ENCODE assay signal across 19 cellular contexts in genomic region chr3:182436547-182436946, GRCh38.
DNase-seq lines count a peak whose midpoint lies in the region; ATAC-seq, FAIRE-seq and TF ChIP-seq lines count a peak whose summit lies in the region.
"Had no signal": no experiment of that assay in that cellular context is flagged by ENCODE, and none has a peak within 500 bp of the region (broad histone marks: within the 10 kb centered on the region; RNA-seq: fewer than 3 reads in every experiment).

No MANE protein-coding gene starts in this region.

- H4K20me1 ChIP-seq in K562 (replicated peaks; ENCODE audit: control insufficient read depth, insufficient read depth, low read length), result no peaks in the 10 kb centered on the region

- no peak for FAIRE-seq in K562 (lab: Jason Lieb, UNC)
- FAIRE-seq: H1, islet of Langerhans had no signal

- intact Hi-C loops in K562 (cut with micrococcal nuclease), result no loop called here

- H3K36me3 Mint-ChIP-seq in endodermal cell (ENCODE audit: low read depth), result no peaks in the 10 kb centered on the region
- H3K36me3 Mint-ChIP-seq: CD8-positive, alpha-beta memory T cell had no signal

- no peak overlapping the region for H3K4me3 ChIP-seq in K562
- no peak overlapping the region for H3K4me3 ChIP-seq in endodermal cell (ENCODE audit: low read length)
- H3K4me3 ChIP-seq: breast epithelium, hepatocyte had no signal

- no peaks in the 10 kb centered on the region for H3K4me1 Mint-ChIP-seq in endodermal cell
- H3K4me1 Mint-ChIP-seq: CD8-positive, alpha-beta memory T cell had no signal

- peak overlapping the region; percentile 43; the same call in 1 of the 2 replicates for H2AFZ ChIP-seq in K562 (ENCODE audit: low read depth, low read length)
- H2AFZ ChIP-seq: hepatocyte had no signal

- H3K27me3 ChIP-seq in K562 (ENCODE audit: control insufficient read depth in 2 of 2, insufficient read depth in 2 of 2, low read length in 2 of 2), result no peaks in the 10 kb centered on the region
- H3K27me3 ChIP-seq in endodermal cell (ENCODE audit: control insufficient read depth, insufficient read depth, low read length, poor library complexity, severe bottlenecking), result no peaks in the 10 kb centered on the region
- H3K27me3 ChIP-seq: breast epithelium, hepatocyte had no signal

- no peaks in the 10 kb centered on the region for H3K4me1 ChIP-seq in K562 (replicated peaks in 1 of 2; ENCODE audit: control insufficient read depth in 2 of 2, insufficient read depth in 2 of 2, low read length in 2 of 2)
- no peaks in the 10 kb centered on the region for H3K4me1 ChIP-seq in endodermal cell (ENCODE audit: control insufficient read depth, insufficient read depth, low read length)
- H3K4me1 ChIP-seq: breast epithelium had no signal

- H3K27ac Mint-ChIP-seq in endodermal cell, result no peak overlapping the region
- H3K27ac Mint-ChIP-seq: CD8-positive, alpha-beta memory T cell; T-helper 1 cell treated with Interleukin-12 subunit alpha and Interleukin-12 subunit beta and Interleukin-4 antibody, amounts not matched to agents 30 μg/mL and 1 μg/mL, for 36 hours had no signal

- 19% methylated on average over 6 of the region's 6 CpGs for WGBS in K562 (ENCODE audit: insufficient coverage, low coverage, missing lambda C conversion rate)
- WGBS in endodermal cell (ENCODE audit: insufficient coverage in 1 of 2, insufficient read length in 1 of 2), 2 experiments, result 89 to 94% methylated on average over 4 to 6 of the region's 6 CpGs

- no TSS peak for BruUV-seq in K562 (replicated peaks; lab: Mats Ljungman, UMichigan)

- ATAC-seq in K562, result no peak
- ATAC-seq in GM21381 (IDR thresholded peaks at IDR 0.05; ENCODE audit: unreplicated experiment), result no peak

- H3K4me2 ChIP-seq in K562 (ENCODE audit: insufficient read depth, low read length), result no peak overlapping the region
- H3K4me2 ChIP-seq: hepatocyte had no signal

- TF ChIP-seq RAD21 in K562 (CRISPR knock-in tag; conservative IDR thresholded peaks at IDR 0.05 in 1 of 2, IDR thresholded peaks at IDR 0.05 in 1 of 2), result no peak

- H3K9me3 ChIP-seq in K562 (replicated peaks; ENCODE audit: control insufficient read depth, insufficient read depth, low read depth, low read length), result no peaks in the 10 kb centered on the region
- no peaks in the 10 kb centered on the region for H3K9me3 ChIP-seq in endodermal cell (ENCODE audit: control insufficient read depth, low read length)
- H3K9me3 ChIP-seq: breast epithelium had no signal

- CTCF ChIA-PET in K562 (lab: Yijun Ruan, JAX; ENCODE audit: low intra/inter-chr PET ratio), result interaction anchor here (0.6 kb wide), 1 partner anchor 160 kb away, joined by 4 read pairs; no protein-coding TSS in a partner anchor

- H3K36me3 ChIP-seq in K562 (ENCODE audit: control insufficient read depth, insufficient read depth, low read length) (no peaks in the 10 kb centered on the region), endodermal cell (ENCODE audit: control insufficient read depth, insufficient read depth, low read length) (no peaks in the 10 kb centered on the region)
- H3K36me3 ChIP-seq: breast epithelium had no signal

- H3K27me3 Mint-ChIP-seq in endodermal cell (ENCODE audit: insufficient read depth), result no peaks in the 10 kb centered on the region

- no peak for TF ChIP-seq CTCF in K562 (IDR thresholded peaks at IDR 0.05 in 2 of 3, conservative IDR thresholded peaks at IDR 0.05 in 1 of 3; ENCODE audit: insufficient read depth in 2 of 3, low read depth in 1 of 3, low read length in 3 of 3)
- no peak for TF ChIP-seq CTCF in endodermal cell (conservative IDR thresholded peaks at IDR 0.05)

- H3K9me3 Mint-ChIP-seq in endodermal cell, result no peaks in the 10 kb centered on the region
- H3K9me3 Mint-ChIP-seq: CD8-positive, alpha-beta memory T cell; T-helper 1 cell treated with Interleukin-12 subunit alpha and Interleukin-12 subunit beta and Interleukin-4 antibody, amounts not matched to agents 30 μg/mL and 1 μg/mL, for 36 hours had no signal

- no peaks in the 10 kb centered on the region for H3K9me1 ChIP-seq in K562 (ENCODE audit: control insufficient read depth, insufficient read depth, low read length)

- DNase-seq in HPDE6-E6E7 (ENCODE audit: extremely low spot score), result peak; percentile 54
- DNase-seq in NCI-H187 treated with DMSO at 0.1 percent for 48 hours (lab: John Stamatoyannopoulos, UW), result peak; percentile 86
- DNase-seq in NCI-H345 treated with DMSO at 0.1 percent for 48 hours (lab: John Stamatoyannopoulos, UW; ENCODE audit: unreplicated experiment), result peak; percentile 84
- DNase-seq in K562 (ENCODE audit: extremely low read depth in 1 of 4, low spot score in 3 of 4), result no peak
- no peak for DNase-seq in NCI-H524 treated with DMSO at 0.1 percent for 48 hours (lab: John Stamatoyannopoulos, UW)
- no peak for DNase-seq in endodermal cell
- DNase-seq in GM19238 (ENCODE audit: insufficient read length, low spot score), result no peak
- DNase-seq: activated effector memory CD4-positive, alpha-beta T cell treated with anti-CD3 and anti-CD28 coated beads, Interleukin-2, amount 50 U/mL, for 16 hours; CD8-positive, alpha-beta memory T cell; cortex of kidney; Karpas-422; NCI-H1694 had no signal

- no peak overlapping the region for H3K4me3 Mint-ChIP-seq in endodermal cell
- H3K4me3 Mint-ChIP-seq: CD8-positive, alpha-beta memory T cell; T-helper 1 cell treated with Interleukin-12 subunit alpha and Interleukin-12 subunit beta and Interleukin-4 antibody, amounts not matched to agents 30 μg/mL and 1 μg/mL, for 36 hours had no signal

- TF ChIP-seq EP300 in K562 (IDR thresholded peaks at IDR 0.05; ENCODE audit: low read length), result no peak

- TF ChIP-seq POLR2A in K562 (conservative IDR thresholded peaks at IDR 0.05), result no peak

- H3K27ac ChIP-seq in K562 (ENCODE audit: extremely low read depth, low read depth, low read length) (no peak overlapping the region), endodermal cell (ENCODE audit: low read depth, low read length) (no peak overlapping the region)
- H3K27ac ChIP-seq: breast epithelium, hepatocyte, VCaP had no signal

- H3K9ac ChIP-seq in K562 (ENCODE audit: insufficient read depth in 1 of 2, low read depth in 2 of 2, low read length in 2 of 2) (no peak overlapping the region), endodermal cell (ENCODE audit: extremely low read depth, low read length, poor library complexity, severe bottlenecking) (no peak overlapping the region)

- H3K79me2 ChIP-seq in K562 (ENCODE audit: control insufficient read depth, insufficient read depth, low read length), result no peaks in the 10 kb centered on the region
- H3K79me2 ChIP-seq: hepatocyte had no signal

- POLR2A ChIA-PET in K562 (lab: Yijun Ruan, JAX), result interaction anchor here (1.1 kb wide), 1 partner anchor 22 kb away, joined by 3 read pairs; no protein-coding TSS in a partner anchor

- in situ Hi-C loops in K562 (cut with MboI), result no loop called here

TF ChIP-seq in K562, 482 proteins besides CTCF, POLR2A, EP300 and RAD21:
- TF ChIP-seq FOXA3 (CRISPR knock-in tag; conservative IDR thresholded peaks at IDR 0.05 in 1 of 2, IDR thresholded peaks at IDR 0.05 in 1 of 2), result peak in 1 of 2 experiments; percentile 47; a peak in 2 of 4 replicates
- peak; percentile 39 for TF ChIP-seq MEIS2 (IDR thresholded peaks at IDR 0.05; ENCODE audit: partially characterized antibody)
- TF ChIP-seq, protein P1, sequence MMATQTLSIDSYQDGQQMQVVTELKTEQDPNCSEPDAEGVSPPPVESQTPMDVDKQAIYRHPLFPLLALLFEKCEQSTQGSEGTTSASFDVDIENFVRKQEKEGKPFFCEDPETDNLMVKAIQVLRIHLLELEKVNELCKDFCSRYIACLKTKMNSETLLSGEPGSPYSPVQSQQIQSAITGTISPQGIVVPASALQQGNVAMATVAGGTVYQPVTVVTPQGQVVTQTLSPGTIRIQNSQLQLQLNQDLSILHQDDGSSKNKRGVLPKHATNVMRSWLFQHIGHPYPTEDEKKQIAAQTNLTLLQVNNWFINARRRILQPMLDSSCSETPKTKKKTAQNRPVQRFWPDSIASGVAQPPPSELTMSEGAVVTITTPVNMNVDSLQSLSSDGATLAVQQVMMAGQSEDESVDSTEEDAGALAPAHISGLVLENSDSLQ (IDR thresholded peaks at IDR 0.05), result 0 out of 2 replicates have a peak, but pooled peaks have one; percentile 26
- no peak for TF ChIP-seq CREB3L1 (IDR thresholded peaks at IDR 0.05; ENCODE audit: borderline replicate concordance, low read depth)

Comparison
In these comparisons a context has a peak if more than half of its experiments do, and no peak if none do; other contexts are left out.
1. DNase-seq: peak in HPDE6-E6E7 (single experiment), NCI-H187 treated with DMSO at 0.1 percent for 48 hours (single experiment) and NCI-H345 treated with DMSO at 0.1 percent for 48 hours (single experiment); none in K562 (0 of 4), NCI-H524 treated with DMSO at 0.1 percent for 48 hours (single experiment), endodermal cell (single experiment) and GM19238 (single experiment).